Comparison of ENCODE assay signal across 8 cellular contexts in genomic region chr9:87498046-87498815, GRCh38. TPM values are rescaled to one million over a fixed set of nuclear protein-coding genes. Genes with fewer than 3 reads are reported as not detected.
DNase-seq lines count a peak whose midpoint lies in the region; ATAC-seq and TF ChIP-seq lines count a peak whose summit lies in the region.

No MANE protein-coding gene starts in this region.

- H3K9me3 Mint-ChIP-seq in activated T-helper 17 cell treated with anti-CD3 and anti-CD28 coated beads, Interleukin-2, amount 50 U/mL, for 72 hours: no peaks in the 10 kb centered on the region
- H3K9me3 Mint-ChIP-seq in osteocyte (ENCODE audit: unreplicated experiment): no peaks in the 10 kb centered on the region

- H3K4me1 ChIP-seq in cardiac muscle cell (ENCODE audit: low read depth): no peaks in the 10 kb centered on the region

- DNase-seq in BJ (ENCODE audit: low read depth) (no peak), HT-29 (ENCODE audit: low spot score) (peak; percentile 71), cardiac muscle cell (ENCODE audit: low read depth in 1 of 2, low spot score in 1 of 2) (peak; percentile 63 to 85), osteocyte (ENCODE audit: extremely low spot score, unreplicated experiment) (peak; percentile 88)

- peaks cover 10% of the 10 kb centered on the region; the same call in 1 of the 2 replicates for H3K27me3 ChIP-seq in BJ (ENCODE audit: control insufficient read depth, insufficient read depth, low read length)
- H3K27me3 ChIP-seq in cardiac muscle cell: no peaks in the 10 kb centered on the region

- no peaks in the 10 kb centered on the region for H3K36me3 Mint-ChIP-seq in activated T-helper 17 cell treated with anti-CD3 and anti-CD28 coated beads, Interleukin-2, amount 50 U/mL, for 72 hours (ENCODE audit: low read depth)
- peaks cover 29% of the 10 kb centered on the region for H3K36me3 Mint-ChIP-seq in osteocyte (ENCODE audit: unreplicated experiment)

- peaks cover 46% of the 10 kb centered on the region for H3K27me3 Mint-ChIP-seq in activated T-helper 17 cell treated with anti-CD3 and anti-CD28 coated beads, Interleukin-2, amount 50 U/mL, for 72 hours
- no peaks in the 10 kb centered on the region for H3K27me3 Mint-ChIP-seq in osteocyte (ENCODE audit: unreplicated experiment)

- peak; percentile 40 for TF ChIP-seq CTCF in BJ (IDR thresholded peaks at IDR 0.05; ENCODE audit: insufficient read depth, low read depth, low read length)
- TF ChIP-seq CTCF in cardiac muscle cell (IDR thresholded peaks at IDR 0.05; ENCODE audit: low read depth, low read length): peak; percentile 43
- TF ChIP-seq CTCF in osteocyte (IDR thresholded peaks at IDR 0.05): peak; percentile 51

- ATAC-seq in GM18873 (IDR thresholded peaks at IDR 0.05; ENCODE audit: low FRiP score, unreplicated experiment) (peak; percentile 18), GM19463 (IDR thresholded peaks at IDR 0.05; ENCODE audit: unreplicated experiment) (no peak), HG03280 (IDR thresholded peaks at IDR 0.05; ENCODE audit: unreplicated experiment) (no peak)
- peak; percentile 24 for ATAC-seq in activated T-helper 17 cell treated with anti-CD3 and anti-CD28 coated beads, Interleukin-2, amount 50 U/mL, for 72 hours (replicated peaks)

- H3K36me3 ChIP-seq in BJ (ENCODE audit: control insufficient read depth, insufficient read depth, low read length) (no peaks in the 10 kb centered on the region), cardiac muscle cell (no peaks in the 10 kb centered on the region)

- peak overlapping the region; percentile 84 for H3K27ac ChIP-seq in cardiac muscle cell

- POLR2A ChIA-PET in BJ (lab: Charles Lee): interaction anchor here (0.6 kb wide), 1 partner anchor 46 kb away, joined by 5 read pairs; no protein-coding TSS in a partner anchor

- H3K4me3 ChIP-seq in BJ (ENCODE audit: low read depth, low read length) (peak overlapping the region; percentile 48), cardiac muscle cell (peak overlapping the region; percentile 78)

- peak overlapping the region; percentile 38 for H3K4me3 Mint-ChIP-seq in activated T-helper 17 cell treated with anti-CD3 and anti-CD28 coated beads, Interleukin-2, amount 50 U/mL, for 72 hours
- peak overlapping the region; percentile 97 for H3K4me3 Mint-ChIP-seq in osteocyte (ENCODE audit: unreplicated experiment)

- no peak overlapping the region for H3K27ac Mint-ChIP-seq in activated T-helper 17 cell treated with anti-CD3 and anti-CD28 coated beads, Interleukin-2, amount 50 U/mL, for 72 hours
- H3K27ac Mint-ChIP-seq in osteocyte (ENCODE audit: unreplicated experiment): peak overlapping the region; percentile 82

- CTCF ChIA-PET in BJ (lab: Yijun Ruan, JAX): interaction anchor here (0.8 to 2.1 kb wide), 7 partner anchors 12 to 178 kb away, joined by 3 to 10 read pairs (median 4); no protein-coding TSS in a partner anchor

- H3K9me3 ChIP-seq in cardiac muscle cell (ENCODE audit: low read depth): no peaks in the 10 kb centered on the region

- H3K4me1 Mint-ChIP-seq in activated T-helper 17 cell treated with anti-CD3 and anti-CD28 coated beads, Interleukin-2, amount 50 U/mL, for 72 hours: no peaks in the 10 kb centered on the region
- peaks cover 57% of the 10 kb centered on the region for H3K4me1 Mint-ChIP-seq in osteocyte (ENCODE audit: unreplicated experiment)

RNA-seq across cellular contexts. Expression of gene DAPK1, which starts 0.6 kb away (rescaled TPM):
- polyA plus RNA-seq in BJ (2011; rRNA removed) (4.7 and 5.4 TPM in 2 replicates), cardiac muscle cell (21.0 and 25.2 TPM in 2 replicates)
- 8.1 and 10.4 TPM in 2 replicates for polyA minus RNA-seq in BJ (2011; rRNA and poly(A)+ RNA removed)
- total RNA-seq in HT-29 (2014; rRNA removed; shearing (Covaris generic)): 37.1 and 39.0 TPM in 2 replicates
- 1 to 10 TPM; 1.5 to 2.0 TPM for total RNA-seq in activated T-helper 17 cell treated with anti-CD3 and anti-CD28 coated beads, Interleukin-2, amount 50 U/mL, for 72 hours
- total RNA-seq in cardiac muscle cell (24.6 and 39.6 TPM in 2 replicates), osteocyte (294 and 304 TPM in 2 replicates)

Comparison
In these comparisons a context has a peak if more than half of its experiments do, and no peak if none do; other contexts are left out.
1. ATAC-seq: peak in GM18873 (single experiment) and activated T-helper 17 cell treated with anti-CD3 and anti-CD28 coated beads, Interleukin-2, amount 50 U/mL, for 72 hours (single experiment); none in GM19463 (single experiment) and HG03280 (single experiment).
2. Peak in every context shown above with its lines, with median percentiles within 50 percentile points of each other: CTCF ChIP-seq.